10 cellular contexts compared by ENCODE assay signal in the genomic region with DNA sequence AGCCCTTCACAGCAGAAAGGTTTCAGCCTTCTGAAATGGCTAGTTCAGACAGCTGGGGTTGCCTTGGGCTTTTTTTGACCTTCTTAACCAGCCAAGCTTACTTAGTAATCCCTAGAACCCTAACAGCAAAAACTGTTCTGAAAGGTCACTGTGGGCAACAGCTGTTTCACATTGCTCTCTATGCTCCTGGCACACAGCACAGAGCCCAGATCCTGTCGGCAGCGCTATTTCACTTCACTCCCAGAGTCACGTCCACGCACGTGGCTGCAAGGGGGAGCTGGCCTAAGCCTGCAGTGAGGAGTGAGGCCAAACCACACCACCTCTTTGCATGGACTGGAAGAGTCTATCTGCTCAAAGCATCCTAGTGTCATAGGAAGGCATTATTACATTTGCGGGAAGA. TPM values are rescaled to one million over a fixed set of nuclear protein-coding genes. Genes with fewer than 3 reads are reported as not detected.
DNase-seq lines count a peak whose midpoint lies in the region; ATAC-seq lines count a peak whose summit lies in the region.
"Had no signal": no experiment of that assay in that cellular context is flagged by ENCODE, and none has a peak within 500 bp of the region (broad histone marks: within the 10 kb centered on the region; RNA-seq: fewer than 3 reads in every experiment).

No MANE protein-coding gene starts in this region.

- H3K4me1 Mint-ChIP-seq in activated CD8-positive, alpha-beta T cell treated with anti-CD3 and anti-CD28 coated beads, Interleukin-2, amount 10 ng/mL, durations not matched to agents 7 days and 5 days (ENCODE audit: low read depth) = peaks cover 24% of the 10 kb centered on the region
- H3K4me1 Mint-ChIP-seq in CD8-positive, alpha-beta memory T cell = peaks cover 42 to 74% (median 72%) of the 10 kb centered on the region in 3 donors

- peaks cover 3 to 5% of the 10 kb centered on the region in 2 experiments for H3K4me1 ChIP-seq in trophoblast cell (ENCODE audit: control insufficient read depth in 1 of 2, insufficient read depth in 2 of 2, low read length in 2 of 2)
- H3K4me1 ChIP-seq in CD8-positive, alpha-beta memory T cell (ENCODE audit: insufficient read depth, low read length) = no peaks in the 10 kb centered on the region

- no CpG with 5 or more reads among the region's 6 CpGs for WGBS in trophoblast cell (ENCODE audit: extremely low coverage, insufficient coverage, insufficient read length)

- no peak overlapping the region for H3K4me2 ChIP-seq in trophoblast cell (ENCODE audit: low read length)

- H3K4me3 ChIP-seq in MG63 (no peak overlapping the region), trophoblast cell (ENCODE audit: low read depth, low read length) (no peak overlapping the region)
- H3K4me3 ChIP-seq in CD8-positive, alpha-beta memory T cell (ENCODE audit: low read length) = no peak overlapping the region

- H3K27ac ChIP-seq in trophoblast cell (ENCODE audit: low read depth, low read length) = no peak overlapping the region
- no peak overlapping the region for H3K27ac ChIP-seq in CD8-positive, alpha-beta memory T cell (ENCODE audit: low read depth, low read length)

- no peak overlapping the region for H2AK5ac ChIP-seq in trophoblast cell (ENCODE audit: low read length)

- H3K36me3 Mint-ChIP-seq in activated CD8-positive, alpha-beta T cell treated with anti-CD3 and anti-CD28 coated beads, Interleukin-2, amount 10 ng/mL, durations not matched to agents 7 days and 5 days (ENCODE audit: low read depth) = peaks cover 21% of the 10 kb centered on the region
- peaks cover 9 to 13% (median 10%) of the 10 kb centered on the region in 3 donors for H3K36me3 Mint-ChIP-seq in CD8-positive, alpha-beta memory T cell

- H3K27ac Mint-ChIP-seq in activated CD8-positive, alpha-beta T cell treated with anti-CD3 and anti-CD28 coated beads, Interleukin-2, amount 10 ng/mL, durations not matched to agents 7 days and 5 days = no peak overlapping the region
- H3K27ac Mint-ChIP-seq in CD8-positive, alpha-beta memory T cell = peak overlapping the region in 2 of 8 donors; percentile 55 to 63

- no peak overlapping the region for H3K23ac ChIP-seq in trophoblast cell (ENCODE audit: low read length)

- no peak overlapping the region for H3K9ac ChIP-seq in trophoblast cell (ENCODE audit: low read length)

- H2BK5ac ChIP-seq in trophoblast cell (ENCODE audit: low read depth, low read length, poor library complexity) = no peak overlapping the region

- no peak overlapping the region for H3K14ac ChIP-seq in trophoblast cell (ENCODE audit: low read length)

- H3K27me3 Mint-ChIP-seq in activated CD8-positive, alpha-beta T cell treated with anti-CD3 and anti-CD28 coated beads, Interleukin-2, amount 10 ng/mL, durations not matched to agents 7 days and 5 days (ENCODE audit: low read depth) = no peaks in the 10 kb centered on the region
- no peaks in the 10 kb centered on the region for H3K27me3 Mint-ChIP-seq in CD8-positive, alpha-beta memory T cell
- H3K27me3 Mint-ChIP-seq: central memory CD8-positive, alpha-beta T cell had no signal

- DNase-seq in MG63 (peak; percentile 45), retina (peak; percentile 16), A172 (ENCODE audit: low spot score) (no peak), trophoblast cell (no peak)
- no peak for DNase-seq in activated CD8-positive, alpha-beta T cell treated with anti-CD3 and anti-CD28 coated beads, Interleukin-2, amount 10 ng/mL, durations not matched to agents 7 days and 5 days
- no peak for DNase-seq in CD8-positive, alpha-beta memory T cell
- DNase-seq: GF-D8 had no signal

- no peak overlapping the region for H3K18ac ChIP-seq in trophoblast cell (ENCODE audit: low read length)

- H3K36me3 ChIP-seq in MG63 (no peaks in the 10 kb centered on the region), trophoblast cell (ENCODE audit: control insufficient read depth in 1 of 2, insufficient read depth in 2 of 2, low read length in 2 of 2) (peaks cover 0 to 2% of the 10 kb centered on the region in 2 experiments)
- no peaks in the 10 kb centered on the region for H3K36me3 ChIP-seq in CD8-positive, alpha-beta memory T cell (ENCODE audit: insufficient read depth, low read length)

- no peak overlapping the region for H2BK12ac ChIP-seq in trophoblast cell (ENCODE audit: low read length)

- CTCF ChIA-PET in activated CD8-positive, alpha-beta T cell treated with anti-CD3 and anti-CD28 coated beads, Interleukin-2, amount 10 ng/mL, durations not matched to agents 7 days and 5 days (lab: Charles Lee) = no interaction called here
- CTCF ChIA-PET in CD8-positive, alpha-beta memory T cell (lab: Charles Lee) = no interaction called here

- no peak overlapping the region for H2AFZ ChIP-seq in trophoblast cell (ENCODE audit: insufficient read depth, low read length, poor library complexity)

- POLR2A ChIA-PET in activated CD8-positive, alpha-beta T cell treated with anti-CD3 and anti-CD28 coated beads, Interleukin-2, amount 10 ng/mL, durations not matched to agents 7 days and 5 days (lab: Charles Lee) = no interaction called here
- POLR2A ChIA-PET in CD8-positive, alpha-beta memory T cell (lab: Charles Lee) = no interaction called here

- no peak overlapping the region for H4K8ac ChIP-seq in trophoblast cell (ENCODE audit: low read depth, low read length)

- ATAC-seq in GM19043 (IDR thresholded peaks at IDR 0.05; ENCODE audit: low read depth, unreplicated experiment) = peak; percentile 50
- ATAC-seq in HG02840 (IDR thresholded peaks at IDR 0.05; ENCODE audit: low FRiP score, unreplicated experiment) = peak; percentile 76
- ATAC-seq in activated CD8-positive, alpha-beta T cell treated with anti-CD3 and anti-CD28 coated beads, Interleukin-2, amount 10 ng/mL, durations not matched to agents 7 days and 5 days = no peak

- no peaks in the 10 kb centered on the region for H3K79me2 ChIP-seq in trophoblast cell (ENCODE audit: control insufficient read depth, insufficient read depth, low read length, poor library complexity)

- H3K4ac ChIP-seq in trophoblast cell (ENCODE audit: low read depth, low read length) = no peak overlapping the region

- no peak overlapping the region for H3K4me3 Mint-ChIP-seq in activated CD8-positive, alpha-beta T cell treated with anti-CD3 and anti-CD28 coated beads, Interleukin-2, amount 10 ng/mL, durations not matched to agents 7 days and 5 days
- H3K4me3 Mint-ChIP-seq in CD8-positive, alpha-beta memory T cell = no peak overlapping the region
- H3K4me3 Mint-ChIP-seq: central memory CD8-positive, alpha-beta T cell had no signal

- H3K79me1 ChIP-seq in trophoblast cell (ENCODE audit: low read length) = no peaks in the 10 kb centered on the region

- no peaks in the 10 kb centered on the region for H3K27me3 ChIP-seq in MG63
- H3K27me3 ChIP-seq in trophoblast cell (ENCODE audit: insufficient read depth, low read length) = no peaks in the 10 kb centered on the region
- no peaks in the 10 kb centered on the region for H3K27me3 ChIP-seq in CD8-positive, alpha-beta memory T cell (ENCODE audit: insufficient read depth, low read length, poor library complexity, severe bottlenecking)

- no peaks in the 10 kb centered on the region for H3K9me3 Mint-ChIP-seq in activated CD8-positive, alpha-beta T cell treated with anti-CD3 and anti-CD28 coated beads, Interleukin-2, amount 10 ng/mL, durations not matched to agents 7 days and 5 days (ENCODE audit: insufficient read depth)
- peaks cover 0 to 4% (median 0%) of the 10 kb centered on the region in 5 donors for H3K9me3 Mint-ChIP-seq in CD8-positive, alpha-beta memory T cell
- H3K9me3 Mint-ChIP-seq: central memory CD8-positive, alpha-beta T cell had no signal

- no peak overlapping the region for H2BK120ac ChIP-seq in trophoblast cell (ENCODE audit: insufficient read depth, low read length, poor library complexity)

- H4K12ac ChIP-seq in trophoblast cell (ENCODE audit: low read depth, low read length) = no peak overlapping the region

- no peak overlapping the region for H4K91ac ChIP-seq in trophoblast cell (ENCODE audit: low read depth, low read length)

- H3K9me3 ChIP-seq in MG63 (no peaks in the 10 kb centered on the region), trophoblast cell (ENCODE audit: insufficient read depth, low read depth, low read length) (no peaks in the 10 kb centered on the region)
- H3K9me3 ChIP-seq in CD8-positive, alpha-beta memory T cell (ENCODE audit: low read length) = no peaks in the 10 kb centered on the region

RNA-seq across cellular contexts. Expression of a gene that starts 32.0 kb away (rescaled TPM):
- total RNA-seq in MG63 (2014; rRNA removed; shearing (Covaris generic); ENCODE audit: low replicate concordance) = 0.72 and 1.2 TPM in 2 replicates
- 1.9 and 2.3 TPM in 2 replicates for total RNA-seq in A172 (2014; rRNA removed; shearing (Covaris generic))
- polyA plus RNA-seq in trophoblast cell (2013) = 61.0 and 67.8 TPM in 2 replicates
- 1 to 10 TPM; 2.1 to 2.3 TPM for total RNA-seq in activated CD8-positive, alpha-beta T cell treated with anti-CD3 and anti-CD28 coated beads, Interleukin-2, amount 10 ng/mL, durations not matched to agents 7 days and 5 days
- total RNA-seq in CD8-positive, alpha-beta memory T cell = 1 to 10 TPM; 1.9 to 2.1 TPM
- polyA plus RNA-seq in CD8-positive, alpha-beta memory T cell = 1.7 TPM

RNA-seq across cellular contexts. Expression of a gene that starts 32.4 kb away (rescaled TPM):
- 4.0 and 4.9 TPM in 2 replicates for total RNA-seq in MG63 (2014; rRNA removed; shearing (Covaris generic); ENCODE audit: low replicate concordance)
- 12.1 and 12.4 TPM in 2 replicates for total RNA-seq in A172 (2014; rRNA removed; shearing (Covaris generic))
- polyA plus RNA-seq in trophoblast cell (2013) = 17.0 and 17.1 TPM in 2 replicates
- total RNA-seq in activated CD8-positive, alpha-beta T cell treated with anti-CD3 and anti-CD28 coated beads, Interleukin-2, amount 10 ng/mL, durations not matched to agents 7 days and 5 days = 10 to 100 TPM; 16.1 to 16.6 TPM
- 10 to 100 TPM; 23.2 to 26.2 TPM for total RNA-seq in CD8-positive, alpha-beta memory T cell
- 18.0 TPM for polyA plus RNA-seq in CD8-positive, alpha-beta memory T cell

Comparison
In these comparisons a context has a peak if more than half of its experiments do, and no peak if none do; other contexts are left out.
1. DNase-seq: peak in MG63 (single experiment) and retina (single experiment); none in A172 (single experiment), trophoblast cell (0 of 2), activated CD8-positive, alpha-beta T cell treated with anti-CD3 and anti-CD28 coated beads, Interleukin-2, amount 10 ng/mL, durations not matched to agents 7 days and 5 days (single experiment) and CD8-positive, alpha-beta memory T cell (0 of 5).